In the genomic region with DNA sequence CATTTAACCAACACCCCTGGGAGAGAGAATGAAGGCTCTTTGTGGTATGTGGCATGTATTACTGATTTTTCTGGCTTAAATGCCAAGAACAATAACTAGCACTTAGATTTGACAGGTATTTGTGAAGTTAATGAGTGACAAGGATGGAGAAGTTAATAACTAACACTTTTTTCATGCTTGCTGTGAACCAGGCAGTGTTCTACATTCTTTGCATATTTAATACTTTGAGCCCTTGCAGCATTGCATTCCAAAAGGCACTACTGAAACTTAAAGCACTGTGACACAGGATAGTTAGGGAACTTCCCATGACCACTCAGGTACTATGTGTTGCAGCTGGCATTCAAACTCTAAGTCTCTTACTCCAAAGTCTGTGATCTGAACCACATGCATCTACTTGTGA, we compare ENCODE assay signal across 13 cellular contexts.
DNase-seq lines count a peak whose midpoint lies in the region; ATAC-seq lines count a peak whose summit lies in the region.
"Had no signal": no experiment of that assay in that cellular context is flagged by ENCODE, and none has a peak within 500 bp of the region (broad histone marks: within the 10 kb centered on the region; RNA-seq: fewer than 3 reads in every experiment).

No MANE protein-coding gene starts in this region.

- ATAC-seq in GM18873 (IDR thresholded peaks at IDR 0.05; ENCODE audit: low FRiP score, unreplicated experiment): peak; percentile 81
- peak; percentile 76 for ATAC-seq in HG02678 (IDR thresholded peaks at IDR 0.05; ENCODE audit: unreplicated experiment)
- ATAC-seq in activated T-cell treated with anti-CD3 and anti-CD28 coated beads, Interleukin-2, amount 50 U/mL, for 4 hours: no peak

- no peak overlapping the region for H2AK5ac ChIP-seq in mesendoderm (ENCODE audit: low read length)

- H3K79me1 ChIP-seq in mesendoderm (ENCODE audit: low read length): no peaks in the 10 kb centered on the region

- H3K36me3 ChIP-seq in mesendoderm (ENCODE audit: control insufficient read depth, insufficient read depth, low read length): no peaks in the 10 kb centered on the region
- H3K36me3 ChIP-seq: transverse colon had no signal

- no peak overlapping the region for H4K8ac ChIP-seq in mesendoderm (ENCODE audit: low read depth, low read length)

- H3K4me1 ChIP-seq in mesendoderm (ENCODE audit: control insufficient read depth, low read depth, low read length): no peaks in the 10 kb centered on the region
- H3K4me1 ChIP-seq: transverse colon had no signal

- H3K18ac ChIP-seq in mesendoderm (ENCODE audit: low read length): no peak overlapping the region

- H2BK120ac ChIP-seq in mesendoderm (ENCODE audit: low read depth, low read length): no peak overlapping the region

- no peaks in the 10 kb centered on the region for H3K27me3 Mint-ChIP-seq in activated T-cell treated with anti-CD3 and anti-CD28 coated beads, Interleukin-2, amount 50 U/mL, for 4 hours (ENCODE audit: low read depth)
- H3K27me3 Mint-ChIP-seq in T-helper 2 cell treated with Interferon-gamma antibody and Interleukin-4, amounts not matched to agents 5 μg/mL and 100 μg/mL, for 36 hours (ENCODE audit: low read depth): no peaks in the 10 kb centered on the region
- H3K27me3 Mint-ChIP-seq in activated T-cell treated with anti-CD3 and anti-CD28 coated beads, Interleukin-2, amount 50 U/mL, for 24 hours: no peaks in the 10 kb centered on the region

- DNase-seq in HT-29 (ENCODE audit: low spot score) (peak; percentile 46), mesendoderm (peak; percentile 54), LoVo (ENCODE audit: low spot score) (no peak)
- DNase-seq in activated T-cell treated with anti-CD3 and anti-CD28 coated beads, Interleukin-2, amount 50 U/mL, for 4 hours: no peak
- DNase-seq in T-helper 2 cell treated with Interferon-gamma antibody and Interleukin-4, amounts not matched to agents 5 μg/mL and 100 μg/mL, for 36 hours (ENCODE audit: low spot score): no peak
- DNase-seq in activated T-cell treated with anti-CD3 and anti-CD28 coated beads, Interleukin-2, amount 50 U/mL, for 24 hours: no peak
- DNase-seq: activated CD8-positive, alpha-beta memory T cell treated with anti-CD3 and anti-CD28 coated beads, Interleukin-2, amount 50 U/mL, for 4 hours; HCEC 1CT; IMR-90; NCI-H2081 treated with DMSO at 0.1 percent for 48 hours; transverse colon had no signal

- peaks cover 3% of the 10 kb centered on the region for H3K9me3 Mint-ChIP-seq in activated T-cell treated with anti-CD3 and anti-CD28 coated beads, Interleukin-2, amount 50 U/mL, for 4 hours
- H3K9me3 Mint-ChIP-seq in T-helper 2 cell treated with Interferon-gamma antibody and Interleukin-4, amounts not matched to agents 5 μg/mL and 100 μg/mL, for 36 hours: no peaks in the 10 kb centered on the region
- H3K9me3 Mint-ChIP-seq in activated T-cell treated with anti-CD3 and anti-CD28 coated beads, Interleukin-2, amount 50 U/mL, for 24 hours: no peaks in the 10 kb centered on the region

- no peaks in the 10 kb centered on the region for H3K27me3 ChIP-seq in mesendoderm (ENCODE audit: insufficient read depth, low read length, poor library complexity)
- H3K27me3 ChIP-seq: transverse colon had no signal

- H3K4me2 ChIP-seq in mesendoderm (ENCODE audit: low read length): no peak overlapping the region

- H3K9ac ChIP-seq in mesendoderm (ENCODE audit: low read length): no peak overlapping the region

- H4K5ac ChIP-seq in mesendoderm (ENCODE audit: low read length): no peak overlapping the region

- H2BK5ac ChIP-seq in mesendoderm (ENCODE audit: low read length): no peak overlapping the region

- no peak overlapping the region for H2BK15ac ChIP-seq in mesendoderm (replicated peaks; ENCODE audit: low read depth)

- no peak overlapping the region for H3K27ac ChIP-seq in mesendoderm (ENCODE audit: low read depth, low read length)
- H3K27ac ChIP-seq: transverse colon had no signal

- H3K23ac ChIP-seq in mesendoderm (ENCODE audit: low read length): no peak overlapping the region

- no peaks in the 10 kb centered on the region for H3K79me2 ChIP-seq in mesendoderm (ENCODE audit: control insufficient read depth, insufficient read depth, low read length)

- no peak overlapping the region for H3K56ac ChIP-seq in mesendoderm (ENCODE audit: low read length)

- H3K4me1 Mint-ChIP-seq in activated T-cell treated with anti-CD3 and anti-CD28 coated beads, Interleukin-2, amount 50 U/mL, for 4 hours (ENCODE audit: low read depth): no peaks in the 10 kb centered on the region
- H3K4me1 Mint-ChIP-seq in T-helper 2 cell treated with Interferon-gamma antibody and Interleukin-4, amounts not matched to agents 5 μg/mL and 100 μg/mL, for 36 hours (ENCODE audit: low read depth): no peaks in the 10 kb centered on the region
- H3K4me1 Mint-ChIP-seq in activated T-cell treated with anti-CD3 and anti-CD28 coated beads, Interleukin-2, amount 50 U/mL, for 24 hours (ENCODE audit: low read depth): no peaks in the 10 kb centered on the region

- H3K4me3 ChIP-seq in mesendoderm (ENCODE audit: low read length): no peak overlapping the region
- H3K4me3 ChIP-seq: transverse colon had no signal

- H3K36me3 Mint-ChIP-seq in activated T-cell treated with anti-CD3 and anti-CD28 coated beads, Interleukin-2, amount 50 U/mL, for 4 hours (ENCODE audit: insufficient read depth): no peaks in the 10 kb centered on the region
- no peaks in the 10 kb centered on the region for H3K36me3 Mint-ChIP-seq in T-helper 2 cell treated with Interferon-gamma antibody and Interleukin-4, amounts not matched to agents 5 μg/mL and 100 μg/mL, for 36 hours (ENCODE audit: low read depth)
- H3K36me3 Mint-ChIP-seq in activated T-cell treated with anti-CD3 and anti-CD28 coated beads, Interleukin-2, amount 50 U/mL, for 24 hours (ENCODE audit: low read depth): no peaks in the 10 kb centered on the region

- no peak overlapping the region for H3K27ac Mint-ChIP-seq in T-helper 2 cell treated with Interferon-gamma antibody and Interleukin-4, amounts not matched to agents 5 μg/mL and 100 μg/mL, for 36 hours
- no peak overlapping the region for H3K27ac Mint-ChIP-seq in activated T-cell treated with anti-CD3 and anti-CD28 coated beads, Interleukin-2, amount 50 U/mL, for 24 hours

- no peak overlapping the region for H3K4me3 Mint-ChIP-seq in activated T-cell treated with anti-CD3 and anti-CD28 coated beads, Interleukin-2, amount 50 U/mL, for 4 hours
- H3K4me3 Mint-ChIP-seq in T-helper 2 cell treated with Interferon-gamma antibody and Interleukin-4, amounts not matched to agents 5 μg/mL and 100 μg/mL, for 36 hours: no peak overlapping the region
- H3K4me3 Mint-ChIP-seq in activated T-cell treated with anti-CD3 and anti-CD28 coated beads, Interleukin-2, amount 50 U/mL, for 24 hours: no peak overlapping the region

- no peak overlapping the region for H3K4ac ChIP-seq in mesendoderm (ENCODE audit: low read depth, low read length)

Comparison
In these comparisons a context has a peak if more than half of its experiments do, and no peak if none do; other contexts are left out.
1. ATAC-seq: peak in GM18873 (single experiment) and HG02678 (single experiment); none in activated T-cell treated with anti-CD3 and anti-CD28 coated beads, Interleukin-2, amount 50 U/mL, for 4 hours (0 of 2).
2. DNase-seq: peak in HT-29 (single experiment) and mesendoderm (single experiment); none in activated T-cell treated with anti-CD3 and anti-CD28 coated beads, Interleukin-2, amount 50 U/mL, for 4 hours (single experiment), T-helper 2 cell treated with Interferon-gamma antibody and Interleukin-4, amounts not matched to agents 5 μg/mL and 100 μg/mL, for 36 hours (single experiment), LoVo (single experiment) and activated T-cell treated with anti-CD3 and anti-CD28 coated beads, Interleukin-2, amount 50 U/mL, for 24 hours (single experiment).